ENCODE assay signal across 30 cellular contexts in genomic region chr13:90713436-90714133, GRCh38.
DNase-seq lines count a peak whose midpoint lies in the region; ATAC-seq, FAIRE-seq and TF ChIP-seq lines count a peak whose summit lies in the region.
"Had no signal": no experiment of that assay in that cellular context is flagged by ENCODE, and none has a peak within 500 bp of the region (broad histone marks: within the 10 kb centered on the region; RNA-seq: fewer than 3 reads in every experiment).

No MANE protein-coding gene starts in this region.

- no peaks in the 10 kb centered on the region for H3K36me3 ChIP-seq in keratinocyte (ENCODE audit: control insufficient read depth in 2 of 2, extremely low read depth in 1 of 2, insufficient read depth in 2 of 2, low read length in 2 of 2)
- H3K36me3 ChIP-seq: Peyer's patch, SJCRH30, transverse colon had no signal

- dilution Hi-C loops in keratinocyte (cut with MboI; ENCODE audit: extremely low pct_ligation_motif_present, low sequenced_read_pairs) = no loop called here

- H3K79me2 ChIP-seq in keratinocyte (ENCODE audit: control insufficient read depth, insufficient read depth, low read length) = no peaks in the 10 kb centered on the region

- DNase-seq in CD1c-positive myeloid dendritic cell (ENCODE audit: extremely low spot score) = peak; percentile 68
- DNase-seq in NAMALWA (ENCODE audit: low spot score) = peak; percentile 30
- DNase-seq in SIG-M5 treated with dmso at 0.1 percent for 504 hours (lab: John Stamatoyannopoulos, UW; ENCODE audit: unreplicated experiment) = peak; percentile 96
- DNase-seq in keratinocyte (ENCODE audit: low read depth, low spot score) = no peak
- DNase-seq in frontal cortex (ENCODE audit: low spot score in 2 of 2) = no peak
- DNase-seq in A172 (ENCODE audit: low spot score) = no peak
- DNase-seq: activated naive CD4-positive, alpha-beta T cell treated with anti-CD3 and anti-CD28 coated beads, Interleukin-2, amount 10 ng/mL, durations not matched to agents 7 days and 5 days; body of pancreas; CD8-positive, alpha-beta memory T cell; DMS 273 treated with DMSO at 0.1 percent for 48 hours; head of caudate nucleus; Karpas-422; kidney; left ventricle myocardium superior; midbrain; natural killer cell; NCI-H1092 treated with DMSO at 0.1 percent for 48 hours; NCI-H1694 treated with DMSO at 0.1 percent for 48 hours; NCI-H2171 treated with DMSO at 0.1 percent for 48 hours; NCI-H510A; nucleus accumbens; Peyer's patch; psoas muscle; SJCRH30; transverse colon had no signal

- H3K27me3 ChIP-seq in keratinocyte (ENCODE audit: control insufficient read depth, extremely low read depth, insufficient read depth, low read length) = no peaks in the 10 kb centered on the region
- H3K27me3 ChIP-seq: body of pancreas, Peyer's patch, SJCRH30, transverse colon had no signal

- no peak overlapping the region for H3K27ac ChIP-seq in keratinocyte (ENCODE audit: control insufficient read depth, insufficient read depth, low read length)
- H3K27ac ChIP-seq: body of pancreas, Peyer's patch, psoas muscle, SJCRH30, transverse colon had no signal

- H2AFZ ChIP-seq in keratinocyte (ENCODE audit: control insufficient read depth, low read length) = no peak overlapping the region

- H3K4me3 ChIP-seq in keratinocyte (ENCODE audit: control insufficient read depth in 2 of 3, extremely low read depth in 1 of 3, insufficient read depth in 2 of 3, low read depth in 1 of 3, low read length in 3 of 3) = no peak overlapping the region
- H3K4me3 ChIP-seq: body of pancreas, Peyer's patch, psoas muscle, SJCRH30, transverse colon had no signal

- no peak overlapping the region for H3K9ac ChIP-seq in keratinocyte (ENCODE audit: control insufficient read depth, extremely low read depth, insufficient read depth, low read length)

- no peak overlapping the region for H3K4me2 ChIP-seq in keratinocyte (ENCODE audit: control insufficient read depth, extremely low read depth, insufficient read depth, low read depth, low read length)

- H4K20me1 ChIP-seq in keratinocyte (ENCODE audit: control insufficient read depth, extremely low read depth, insufficient read depth, low read length) = no peaks in the 10 kb centered on the region

- FAIRE-seq in keratinocyte (lab: Jason Lieb, UNC) (peak; percentile 23), frontal cortex (lab: Jason Lieb, UNC) (no peak)
- FAIRE-seq: GM18507, kidney had no signal

- no peak for ATAC-seq in HG02852 (IDR thresholded peaks at IDR 0.05; ENCODE audit: unreplicated experiment)
- no peak for ATAC-seq in GM19395 (IDR thresholded peaks at IDR 0.05; ENCODE audit: unreplicated experiment)
- ATAC-seq: body of pancreas; HCT116; left ventricle myocardium superior; natural killer cell; psoas muscle; stimulated activated effector memory CD8-positive, alpha-beta T cell treated with anti-CD3 and anti-CD28 coated beads, Interleukin-12 subunit alpha, Interleukin-12 subunit beta, amount 100 ng/mL, for 72 hours had no signal

- no peak for TF ChIP-seq CTCF in keratinocyte (optimal IDR thresholded peaks at IDR 0.05 in 1 of 3, IDR thresholded peaks at IDR 0.05 in 1 of 3, conservative IDR thresholded peaks at IDR 0.05 in 1 of 3; ENCODE audit: extremely low read depth in 1 of 3, insufficient read depth in 2 of 3, low read length in 3 of 3)

- H3K4me1 ChIP-seq in keratinocyte (ENCODE audit: control insufficient read depth, extremely low read depth, insufficient read depth, low read length) = peaks cover 9% of the 10 kb centered on the region
- H3K4me1 ChIP-seq: Peyer's patch, psoas muscle, SJCRH30, transverse colon had no signal

- H3K9me3 ChIP-seq in keratinocyte (ENCODE audit: control insufficient read depth, low read depth, low read length) = no peaks in the 10 kb centered on the region
- H3K9me3 ChIP-seq: body of pancreas, Peyer's patch, psoas muscle, SJCRH30, transverse colon had no signal

- H3K9me1 ChIP-seq in keratinocyte (ENCODE audit: control insufficient read depth, extremely low read depth, insufficient read depth, low read length) = no peaks in the 10 kb centered on the region

Comparison
In these comparisons a context has a peak if more than half of its experiments do, and no peak if none do; other contexts are left out.
1. DNase-seq: peak in CD1c-positive myeloid dendritic cell (single experiment), NAMALWA (single experiment) and SIG-M5 treated with dmso at 0.1 percent for 504 hours (single experiment); none in keratinocyte (single experiment), frontal cortex (0 of 2) and A172 (single experiment).